In the genomic region with DNA sequence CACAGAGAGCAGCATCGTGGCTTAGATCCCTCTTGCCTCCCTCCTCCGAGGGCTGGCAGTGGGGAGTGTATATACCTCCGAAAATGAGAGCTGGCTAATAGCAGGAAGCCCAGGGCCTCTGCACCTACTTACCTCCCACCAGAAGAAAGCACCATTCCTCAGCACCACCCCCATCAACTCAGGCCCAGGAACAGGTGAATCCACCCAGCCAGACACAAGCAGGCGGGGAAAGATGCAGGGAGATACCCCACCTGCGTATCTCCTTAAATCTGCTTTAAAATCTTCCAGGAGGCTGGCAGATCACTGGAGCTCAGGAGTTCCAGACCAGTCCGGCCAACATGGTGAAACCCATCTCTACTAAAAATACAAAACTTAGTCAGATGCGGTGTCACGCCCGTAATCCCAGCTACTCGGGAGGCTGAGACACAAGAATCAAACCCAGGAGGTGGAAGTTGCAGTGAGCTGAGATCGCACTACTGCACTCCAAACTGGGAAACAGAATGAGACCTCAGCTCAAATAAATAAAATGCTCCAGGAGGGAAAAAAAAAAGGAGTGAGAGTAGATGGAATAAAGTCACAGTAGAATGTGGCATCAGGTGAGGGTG, we compare ENCODE assay signal across 29 cellular contexts.
"Had no signal": no experiment of that assay in that cellular context is flagged by ENCODE, and none has a peak within 500 bp of the region (broad histone marks: within the 10 kb centered on the region; RNA-seq: fewer than 3 reads in every experiment).

No MANE protein-coding gene starts in this region.

- H3K36me3 ChIP-seq: left lung, lower lobe of right lung, neutrophil, ovary, prostate gland, spleen, tibial nerve, upper lobe of left lung, vagina had no signal

- H3K9me3 ChIP-seq: left lung, lower lobe of right lung, neutrophil, ovary, prostate gland, tibial nerve, upper lobe of left lung, vagina had no signal

- DNase-seq: hypothalamus; immature natural killer cell; kidney; left colon; left lung; mammary epithelial cell; mesenchymal stem cell; naive thymus-derived CD8-positive, alpha-beta T cell; occipital lobe; ovary; retina; small intestine; spleen; stimulated activated CD4-positive, alpha-beta T cell treated with anti-CD3 and anti-CD28 coated beads, Interleukin-4, amount 100 ng/mL, for 24 hours; stimulated activated naive CD4-positive, alpha-beta T cell; substantia nigra; upper lobe of left lung had no signal

- H3K4me1 ChIP-seq: left lung, lower lobe of right lung, prostate gland, vagina had no signal

- H3K27ac Mint-ChIP-seq: immature natural killer cell; stimulated activated effector memory CD8-positive, alpha-beta T cell treated with anti-CD3 and anti-CD28 coated beads, Interleukin-12 subunit alpha, Interleukin-12 subunit beta, amount 100 ng/mL, for 72 hours; stimulated activated naive CD8-positive, alpha-beta T cell treated with anti-CD3 and anti-CD28 coated beads, Interleukin-15, Interleukin-2, amounts not matched to agents 100 ng/mL and 50 ng/mL, for 24 hours had no signal

- H3K27me3 ChIP-seq: ovary, tibial nerve, upper lobe of left lung, vagina had no signal

- H3K27ac ChIP-seq: left lung, lower lobe of right lung, neutrophil, ovary, prostate gland, spleen, tibial nerve, upper lobe of left lung, vagina had no signal

- H3K4me3 Mint-ChIP-seq: immature natural killer cell; naive thymus-derived CD8-positive, alpha-beta T cell; nephron; neural crest cell; stimulated activated effector memory CD8-positive, alpha-beta T cell treated with anti-CD3 and anti-CD28 coated beads, Interleukin-12 subunit alpha, Interleukin-12 subunit beta, amount 100 ng/mL, for 72 hours; stimulated activated naive CD8-positive, alpha-beta T cell treated with anti-CD3 and anti-CD28 coated beads, Interleukin-15, Interleukin-2, amounts not matched to agents 100 ng/mL and 50 ng/mL, for 24 hours had no signal

- H3K9me3 Mint-ChIP-seq: immature natural killer cell; neural crest cell; stimulated activated effector memory CD8-positive, alpha-beta T cell treated with anti-CD3 and anti-CD28 coated beads, Interleukin-12 subunit alpha, Interleukin-12 subunit beta, amount 100 ng/mL, for 72 hours; stimulated activated naive CD8-positive, alpha-beta T cell treated with anti-CD3 and anti-CD28 coated beads, Interleukin-15, Interleukin-2, amounts not matched to agents 100 ng/mL and 50 ng/mL, for 24 hours had no signal

- ATAC-seq: left colon; left lung; lower lobe of right lung; naive thymus-derived CD8-positive, alpha-beta T cell; right cardiac atrium; sciatic nerve; stimulated activated effector memory CD8-positive, alpha-beta T cell treated with anti-CD3 and anti-CD28 coated beads, Interleukin-12 subunit alpha, Interleukin-12 subunit beta, amount 100 ng/mL, for 72 hours had no signal

- H3K36me3 Mint-ChIP-seq: immature natural killer cell; naive thymus-derived CD8-positive, alpha-beta T cell; stimulated activated effector memory CD8-positive, alpha-beta T cell treated with anti-CD3 and anti-CD28 coated beads, Interleukin-12 subunit alpha, Interleukin-12 subunit beta, amount 100 ng/mL, for 72 hours had no signal

- FAIRE-seq: islet of Langerhans, kidney, small intestine had no signal

- H3K4me3 ChIP-seq: left lung, lower lobe of right lung, ovary, prostate gland, spleen, tibial nerve, upper lobe of left lung, vagina had no signal

- H3K4me1 Mint-ChIP-seq: immature natural killer cell had no signal
